8 cellular contexts compared by ENCODE assay signal in the genomic region with DNA sequence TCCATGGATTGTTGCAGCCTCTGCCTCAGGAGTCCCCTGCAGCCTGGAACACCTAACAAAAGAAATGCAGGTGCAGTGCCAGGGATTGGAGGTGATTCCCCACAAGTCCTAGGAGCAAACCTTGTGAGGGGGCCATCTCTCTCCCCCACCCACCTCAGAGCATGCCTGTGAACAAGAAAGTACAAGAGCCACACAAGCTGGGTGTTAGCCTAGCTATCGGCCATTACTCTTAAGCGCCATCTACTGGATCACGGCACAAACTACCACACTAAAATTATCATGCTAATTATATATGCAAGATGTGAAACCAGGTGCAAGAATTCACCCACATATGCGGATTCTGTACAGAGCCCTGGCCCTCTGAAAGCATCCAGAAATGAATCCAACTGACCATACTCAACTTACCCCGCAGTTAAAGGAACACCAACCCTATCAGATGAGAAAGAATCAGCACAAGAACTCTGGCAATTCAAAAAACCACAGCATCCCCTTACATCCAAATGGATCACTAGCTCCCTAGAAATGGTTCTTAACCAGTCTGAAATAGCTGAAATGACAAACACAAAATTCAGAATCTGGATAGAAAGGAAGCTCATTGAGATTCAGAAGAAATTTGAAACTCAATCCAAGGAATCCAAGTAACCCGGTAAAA. TPM values are rescaled to one million over a fixed set of nuclear protein-coding genes. Genes with fewer than 3 reads are reported as not detected.
DNase-seq lines count a peak whose midpoint lies in the region; ATAC-seq lines count a peak whose summit lies in the region.

No MANE protein-coding gene starts in this region.

- peaks cover 5 to 8% of the 10 kb centered on the region in 2 donors for H3K4me1 Mint-ChIP-seq in stimulated activated naive B cell treated with anti-CD40 and anti-IgM and Interleukin-4, amounts not matched to agents 10 μg/mL and 1 μg/mL and 100 μg/mL, for 72 hours

- H3K36me3 Mint-ChIP-seq in stimulated activated naive B cell treated with anti-CD40 and anti-IgM and Interleukin-4, amounts not matched to agents 10 μg/mL and 1 μg/mL and 100 μg/mL, for 72 hours: no peaks in the 10 kb centered on the region

- H3K27me3 Mint-ChIP-seq in stimulated activated naive B cell treated with anti-CD40 and anti-IgM and Interleukin-4, amounts not matched to agents 10 μg/mL and 1 μg/mL and 100 μg/mL, for 72 hours: peaks cover 4 to 7% of the 10 kb centered on the region in 2 donors

- ATAC-seq in Right ventricle myocardium inferior: peak; percentile 60
- peak; percentile 84 for ATAC-seq in HG02885 (IDR thresholded peaks at IDR 0.05; ENCODE audit: poor library complexity, unreplicated experiment)
- peak; percentile 91 for ATAC-seq in stimulated activated naive B cell treated with anti-CD40 and anti-IgM and Interleukin-4, amounts not matched to agents 10 μg/mL and 1 μg/mL and 100 μg/mL, for 72 hours (replicated peaks)

- intact Hi-C loops in Right ventricle myocardium inferior (cut with DNase I) (loop anchor here (5.0 kb wide), 1 partner anchor 42 kb away; no protein-coding TSS in a partner anchor), cardiac septum (cut with DNase I) (no loop called here)

- DNase-seq in Right ventricle myocardium inferior (ENCODE audit: missing footprints) (no peak), cardiac septum (ENCODE audit: low spot score) (no peak), NCI-H2227 (lab: John Stamatoyannopoulos, UW; ENCODE audit: unreplicated experiment) (peak; percentile 55), medulla oblongata (ENCODE audit: extremely low spot score) (peak; percentile 64)
- peak; percentile 16 to 43 for DNase-seq in activated CD4-positive, alpha-beta T cell treated with anti-CD3 and anti-CD28 coated beads for 4 hours
- DNase-seq in effector CD4-positive, alpha-beta T cell: peak; percentile 28
- peak; percentile 36 for DNase-seq in stimulated activated naive B cell treated with anti-CD40 and anti-IgM and Interleukin-4, amounts not matched to agents 10 μg/mL and 1 μg/mL and 100 μg/mL, for 72 hours

- peaks cover 0 to 2% of the 10 kb centered on the region in 2 donors for H3K9me3 Mint-ChIP-seq in stimulated activated naive B cell treated with anti-CD40 and anti-IgM and Interleukin-4, amounts not matched to agents 10 μg/mL and 1 μg/mL and 100 μg/mL, for 72 hours

- H3K27ac Mint-ChIP-seq in stimulated activated naive B cell treated with anti-CD40 and anti-IgM and Interleukin-4, amounts not matched to agents 10 μg/mL and 1 μg/mL and 100 μg/mL, for 72 hours: no peak overlapping the region

- H3K4me3 Mint-ChIP-seq in stimulated activated naive B cell treated with anti-CD40 and anti-IgM and Interleukin-4, amounts not matched to agents 10 μg/mL and 1 μg/mL and 100 μg/mL, for 72 hours: no peak overlapping the region

RNA-seq across cellular contexts. Expression of gene PRSS3, which starts 16.5 kb away (rescaled TPM):
- not detected for total RNA-seq in Right ventricle myocardium inferior
- not detected for total RNA-seq in cardiac septum

RNA-seq across cellular contexts. Expression of gene UBE2R2, which starts 38.1 kb away (rescaled TPM):
- 44.0 TPM for total RNA-seq in Right ventricle myocardium inferior
- 38.8 TPM for total RNA-seq in cardiac septum

Comparison
In these comparisons a context has a peak if more than half of its experiments do, and no peak if none do; other contexts are left out.
1. DNase-seq: peak in NCI-H2227 (single experiment), activated CD4-positive, alpha-beta T cell treated with anti-CD3 and anti-CD28 coated beads for 4 hours (2 of 2), effector CD4-positive, alpha-beta T cell (single experiment), medulla oblongata (single experiment) and stimulated activated naive B cell treated with anti-CD40 and anti-IgM and Interleukin-4, amounts not matched to agents 10 μg/mL and 1 μg/mL and 100 μg/mL, for 72 hours (single experiment); none in Right ventricle myocardium inferior (single experiment) and cardiac septum (single experiment).
2. Peak in every context shown above with its lines, with median percentiles within 50 percentile points of each other: ATAC-seq.